In genomic region chr6:129647044-129647443, GRCh38 we compare ENCODE assay signal across 13 cellular contexts.
DNase-seq lines count a peak whose midpoint lies in the region; ATAC-seq and TF ChIP-seq lines count a peak whose summit lies in the region.
"Had no signal": no experiment of that assay in that cellular context is flagged by ENCODE, and none has a peak within 500 bp of the region (broad histone marks: within the 10 kb centered on the region; RNA-seq: fewer than 3 reads in every experiment).

No MANE protein-coding gene starts in this region.

- H3K4me3 Mint-ChIP-seq in HFFc6: no peak overlapping the region
- no peak overlapping the region for H3K4me3 Mint-ChIP-seq in osteocyte (ENCODE audit: unreplicated experiment)
- H3K4me3 Mint-ChIP-seq: IgD-negative memory B cell, nephron progenitor cell had no signal

- H3K27ac Mint-ChIP-seq in HFFc6 (peak overlapping the region; percentile 61; the same call in 1 of the 2 replicates), osteocyte (ENCODE audit: unreplicated experiment) (peak overlapping the region; percentile 88)
- H3K27ac Mint-ChIP-seq: IgD-negative memory B cell, nephron progenitor cell had no signal

- H3K4me1 Mint-ChIP-seq in HFFc6 (ENCODE audit: low read depth) (peaks cover 79% of the 10 kb centered on the region), osteocyte (ENCODE audit: unreplicated experiment) (peaks cover 62% of the 10 kb centered on the region)

- H3K27me3 Mint-ChIP-seq in HFFc6 (ENCODE audit: insufficient read depth): no peaks in the 10 kb centered on the region
- no peaks in the 10 kb centered on the region for H3K27me3 Mint-ChIP-seq in osteocyte (ENCODE audit: unreplicated experiment)
- H3K27me3 Mint-ChIP-seq: IgD-negative memory B cell had no signal

- TF ChIP-seq CTCF in HFFc6 (IDR thresholded peaks at IDR 0.05) (no peak), osteocyte (IDR thresholded peaks at IDR 0.05) (no peak)

- peaks cover 22% of the 10 kb centered on the region for H3K36me3 Mint-ChIP-seq in HFFc6 (ENCODE audit: low read depth)
- peaks cover 1% of the 10 kb centered on the region for H3K36me3 Mint-ChIP-seq in osteocyte (ENCODE audit: unreplicated experiment)
- H3K36me3 Mint-ChIP-seq: IgD-negative memory B cell had no signal

- ATAC-seq in GM18907 (IDR thresholded peaks at IDR 0.05; ENCODE audit: unreplicated experiment) (peak; percentile 55), HG03439 (IDR thresholded peaks at IDR 0.05; ENCODE audit: unreplicated experiment) (peak; percentile 31), left lobe of liver (no peak), HG03469 (IDR thresholded peaks at IDR 0.05; ENCODE audit: unreplicated experiment) (no peak)

- DNase-seq in HFFc6: no peak
- no peak for DNase-seq in osteocyte (ENCODE audit: extremely low spot score, unreplicated experiment)
- DNase-seq in left lobe of liver (ENCODE audit: low spot score): no peak
- DNase-seq in NCI-H2107 treated with DMSO at 0.1 percent for 48 hours (lab: John Stamatoyannopoulos, UW; ENCODE audit: unreplicated experiment): no peak
- DNase-seq in germinal center (ENCODE audit: low spot score): no peak
- DNase-seq: activated T-cell treated with anti-CD3 and anti-CD28 coated beads, Interleukin-2, amount 50 U/mL, for 48 hours; colonic mucosa; NCI-H526; nephron progenitor cell had no signal

- H3K9me3 Mint-ChIP-seq in HFFc6: no peaks in the 10 kb centered on the region
- H3K9me3 Mint-ChIP-seq in osteocyte (ENCODE audit: unreplicated experiment): no peaks in the 10 kb centered on the region
- H3K9me3 Mint-ChIP-seq: IgD-negative memory B cell, nephron progenitor cell had no signal

Comparison
In these comparisons a context has a peak if more than half of its experiments do, and no peak if none do; other contexts are left out.
1. ATAC-seq: peak in GM18907 (single experiment) and HG03439 (single experiment); none in left lobe of liver (single experiment) and HG03469 (single experiment).